In genomic region chr2:167767858-167768257, GRCh38 we compare ENCODE assay signal across 24 cellular contexts.
"Had no signal": no experiment of that assay in that cellular context is flagged by ENCODE, and none has a peak within 500 bp of the region (broad histone marks: within the 10 kb centered on the region; RNA-seq: fewer than 3 reads in every experiment).

No MANE protein-coding gene starts in this region.

- H3K4me3 ChIP-seq: colonic mucosa, esophagus squamous epithelium, gastrocnemius medialis, heart right ventricle, left lung, lower lobe of right lung, mucosa of descending colon had no signal

- H3K36me3 ChIP-seq: colonic mucosa, esophagus squamous epithelium, gastrocnemius medialis, heart right ventricle, left lung, lower lobe of right lung had no signal

- H3K9me3 ChIP-seq: colonic mucosa, esophagus squamous epithelium, gastrocnemius medialis, left lung, lower lobe of right lung, mucosa of descending colon had no signal

- H3K4me3 Mint-ChIP-seq: dendritic cell treated with granulocyte-macrophage colony-stimulating factor and Interleukin-4, amounts not matched to agents 40 ng/mL and 50 ng/mL, for 4 days; effector memory CD8-positive, alpha-beta T cell; endodermal cell; mesothelial cell of epicardium had no signal

- H3K36me3 Mint-ChIP-seq: mesothelial cell of epicardium had no signal

- H3K9me3 Mint-ChIP-seq: dendritic cell treated with granulocyte-macrophage colony-stimulating factor and Interleukin-4, amounts not matched to agents 40 ng/mL and 50 ng/mL, for 4 days; effector memory CD8-positive, alpha-beta T cell; endodermal cell had no signal

- H3K27me3 Mint-ChIP-seq: dendritic cell treated with granulocyte-macrophage colony-stimulating factor and Interleukin-4, amounts not matched to agents 40 ng/mL and 50 ng/mL, for 4 days; effector memory CD8-positive, alpha-beta T cell had no signal

- H3K27me3 ChIP-seq: colonic mucosa, esophagus squamous epithelium, gastrocnemius medialis, heart right ventricle, left lung had no signal

- DNase-seq: colonic mucosa; cortex of kidney; effector CD8-positive, alpha-beta T cell; effector memory CD8-positive, alpha-beta T cell; endodermal cell; erythroblast; esophagus squamous epithelium; foreskin fibroblast; foreskin melanocyte; gastrocnemius medialis; glutamatergic neuron; head of caudate nucleus; heart right ventricle; hippocampal formation; left cardiac atrium; left lung; left ventricle myocardium superior; lower lobe of right lung; mesenchymal stem cell; mucosa of descending colon had no signal

- H3K27ac Mint-ChIP-seq: dendritic cell treated with granulocyte-macrophage colony-stimulating factor and Interleukin-4, amounts not matched to agents 40 ng/mL and 50 ng/mL, for 4 days; effector memory CD8-positive, alpha-beta T cell; endodermal cell; mesothelial cell of epicardium had no signal

- H3K4me1 Mint-ChIP-seq: endodermal cell, mesothelial cell of epicardium had no signal

- H3K4me1 ChIP-seq: colonic mucosa, esophagus squamous epithelium, heart right ventricle, left lung, lower lobe of right lung had no signal

- ATAC-seq: effector memory CD8-positive, alpha-beta T cell; esophagus mucosa; gastrocnemius medialis; heart right ventricle; left cardiac atrium; left lung; left ventricle myocardium superior; lower lobe of right lung; mucosa of descending colon had no signal

- H3K27ac ChIP-seq: colonic mucosa, epithelial cell of prostate, esophagus squamous epithelium, heart right ventricle, left lung, lower lobe of right lung had no signal
